16 cellular contexts compared by ENCODE assay signal in genomic region chr2:172230301-172230700, GRCh38.
DNase-seq lines count a peak whose midpoint lies in the region; ATAC-seq and TF ChIP-seq lines count a peak whose summit lies in the region.
"Had no signal": no experiment of that assay in that cellular context is flagged by ENCODE, and none has a peak within 500 bp of the region (broad histone marks: within the 10 kb centered on the region; RNA-seq: fewer than 3 reads in every experiment).

No MANE protein-coding gene starts in this region.

- no peak for ATAC-seq in RWPE2 (ENCODE audit: low read depth)
- no peak for ATAC-seq in HG02588 (IDR thresholded peaks at IDR 0.05; ENCODE audit: unreplicated experiment)
- no peak for ATAC-seq in GM18520 (IDR thresholded peaks at IDR 0.05; ENCODE audit: unreplicated experiment)

- H3K4me2 ChIP-seq in mammary epithelial cell (ENCODE audit: insufficient read depth, low read depth, low read length): peak overlapping the region; percentile 23

- peaks cover 72% of the 10 kb centered on the region for H3K4me1 Mint-ChIP-seq in mesothelial cell of epicardium

- H3K9me3 ChIP-seq in RWPE2 (ENCODE audit: severe bottlenecking) (no peaks in the 10 kb centered on the region), mammary epithelial cell (replicated peaks; ENCODE audit: insufficient read depth, low read length) (no peaks in the 10 kb centered on the region), uterus (no peaks in the 10 kb centered on the region)
- H3K9me3 ChIP-seq: SJCRH30 had no signal

- H3K9ac ChIP-seq in mammary epithelial cell (ENCODE audit: insufficient read depth, low read length): no peak overlapping the region

- in situ Hi-C loops in mammary epithelial cell (cut with MboI; ENCODE audit: low sequenced_read_pairs in 2 of 2): no loop called here

- intact Hi-C loops in mammary epithelial cell (cut with micrococcal nuclease) (loop anchor here (2.0 to 5.0 kb wide), 2 partner anchors 22 to 47 kb away; no protein-coding TSS in a partner anchor), uterus (cut with DNase I; ENCODE audit: low total_unique reads) (no loop called here)

- no peaks in the 10 kb centered on the region for H3K36me3 ChIP-seq in RWPE2 (ENCODE audit: low read depth)
- H3K36me3 ChIP-seq in mammary epithelial cell (ENCODE audit: insufficient read depth, low read length): no peaks in the 10 kb centered on the region
- no peaks in the 10 kb centered on the region for H3K36me3 ChIP-seq in uterus
- H3K36me3 ChIP-seq: SJCRH30 had no signal

- H2AFZ ChIP-seq in mammary epithelial cell (ENCODE audit: low read depth, low read length): peak overlapping the region; percentile 50

- H3K9me3 Mint-ChIP-seq in mesothelial cell of epicardium: no peaks in the 10 kb centered on the region

- no peaks in the 10 kb centered on the region for H3K27me3 ChIP-seq in RWPE2 (ENCODE audit: insufficient read depth, poor library complexity, severe bottlenecking)
- no peaks in the 10 kb centered on the region for H3K27me3 ChIP-seq in mammary epithelial cell (ENCODE audit: insufficient read depth, low read length)
- H3K27me3 ChIP-seq in uterus: no peaks in the 10 kb centered on the region
- H3K27me3 ChIP-seq: SJCRH30 had no signal

- no peaks in the 10 kb centered on the region for H3K36me3 Mint-ChIP-seq in mesothelial cell of epicardium

- no peak for TF ChIP-seq CTCF in RWPE2 (IDR thresholded peaks at IDR 0.05; ENCODE audit: poor library complexity, severe bottlenecking)
- no peak for TF ChIP-seq CTCF in mammary epithelial cell (conservative IDR thresholded peaks at IDR 0.05 in 1 of 2, IDR thresholded peaks at IDR 0.05 in 1 of 2; ENCODE audit: extremely low read depth in 1 of 2, insufficient read depth in 1 of 2, low read depth in 1 of 2, low read length in 2 of 2)
- TF ChIP-seq CTCF in mesothelial cell of epicardium (IDR thresholded peaks at IDR 0.05; ENCODE audit: unreplicated experiment): no peak
- TF ChIP-seq CTCF in uterus (IDR thresholded peaks at IDR 0.05): no peak

- CTCF ChIA-PET in mammary epithelial cell (lab: Charles Lee; ENCODE audit: low non-redundant PET): no interaction called here

- peak overlapping the region; percentile 79 for H3K27ac Mint-ChIP-seq in mesothelial cell of epicardium

- TF ChIP-seq POLR2A in uterus (IDR thresholded peaks at IDR 0.05): no peak

- no peaks in the 10 kb centered on the region for H4K20me1 ChIP-seq in mammary epithelial cell (ENCODE audit: insufficient read depth, low read length)

- H3K27ac ChIP-seq in RWPE2 (ENCODE audit: poor library complexity, severe bottlenecking) (peak overlapping the region; percentile 84), mammary epithelial cell (ENCODE audit: insufficient read depth, low read depth, low read length) (peak overlapping the region; percentile 89), uterus (peak overlapping the region; percentile 75 to 86)
- H3K27ac ChIP-seq: SJCRH30 had no signal

- H3K4me3 ChIP-seq in RWPE2 (ENCODE audit: severe bottlenecking): no peak overlapping the region
- no peak overlapping the region for H3K4me3 ChIP-seq in mammary epithelial cell (replicated peaks in 1 of 3; ENCODE audit: insufficient read depth in 1 of 3, low read depth in 2 of 3, low read length in 3 of 3)
- no peak overlapping the region for H3K4me3 ChIP-seq in uterus
- H3K4me3 ChIP-seq: SJCRH30 had no signal

- no peak overlapping the region for H3K4me3 Mint-ChIP-seq in mesothelial cell of epicardium
- H3K4me3 Mint-ChIP-seq: CD14-positive monocyte had no signal

- BruUV-seq in mammary epithelial cell (replicated peaks; lab: Mats Ljungman, UMichigan): no TSS peak

- DNase-seq in RWPE2 (ENCODE audit: low spot score) (no peak), mammary epithelial cell (no peak), mesothelial cell of epicardium (ENCODE audit: low spot score in 2 of 2, unreplicated experiment in 2 of 2) (no peak), uterus (no peak), NCI-H774 (lab: John Stamatoyannopoulos, UW) (no peak)
- DNase-seq: AML-193, DMS79 treated with DMSO at 0.1 percent for 48 hours, H7, NCI-H1105, NCI-H2081, NCI-H748 treated with DMSO at 0.1 percent for 48 hours, RPMI8226, SJCRH30 had no signal

- peaks cover 19% of the 10 kb centered on the region for H3K27me3 Mint-ChIP-seq in mesothelial cell of epicardium (ENCODE audit: low read depth)

- H3K4me1 ChIP-seq in RWPE2 (ENCODE audit: insufficient read depth, poor library complexity, severe bottlenecking) (peaks cover 50% of the 10 kb centered on the region), mammary epithelial cell (ENCODE audit: insufficient read depth, low read length) (peaks cover 79% of the 10 kb centered on the region), uterus (peaks cover 0 to 2% of the 10 kb centered on the region in 2 donors)
- H3K4me1 ChIP-seq: SJCRH30 had no signal

- dilution Hi-C loops in mammary epithelial cell (cut with HindIII; ENCODE audit: low sequenced_read_pairs): no loop called here

- no peaks in the 10 kb centered on the region for H3K79me2 ChIP-seq in mammary epithelial cell (ENCODE audit: insufficient read depth, low read length)
